ENCODE assay signal across 19 cellular contexts in the genomic region with DNA sequence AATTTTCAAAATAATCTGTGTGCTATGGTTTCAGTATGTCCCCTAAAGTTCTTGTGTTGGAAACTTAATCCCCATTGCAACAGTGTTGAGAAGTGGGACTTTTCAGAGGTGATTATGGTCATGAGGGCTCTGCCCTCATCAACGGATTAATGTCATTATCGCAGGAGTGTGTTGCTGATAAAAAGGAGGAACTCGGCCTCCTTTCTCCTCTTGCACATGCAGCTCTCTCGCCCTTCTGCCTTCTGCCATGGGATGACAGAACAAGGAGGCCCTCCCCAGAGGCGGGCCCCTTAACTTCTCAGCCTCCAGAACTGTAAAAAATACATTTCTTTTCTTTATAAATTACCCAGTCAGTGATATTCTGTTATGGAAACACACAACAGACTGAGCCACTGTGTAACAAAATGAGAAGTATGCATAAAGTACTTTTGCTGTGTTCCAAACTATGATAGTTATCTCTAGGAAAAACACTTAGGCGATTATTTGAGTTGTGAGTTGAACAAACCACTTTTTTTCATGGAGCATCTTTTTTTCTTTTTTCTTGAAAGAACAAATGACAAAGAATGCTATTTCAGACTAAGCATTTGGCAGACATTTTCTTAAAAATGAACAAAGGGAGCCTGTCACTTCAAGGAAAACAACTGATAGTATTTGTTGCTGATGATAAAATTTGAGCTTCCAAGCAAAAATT.
A peak's percentile ranks its signal among the peaks of the same experiment; 100 is the strongest.
DNase-seq lines count a peak whose midpoint lies in the region; ATAC-seq and TF ChIP-seq lines count a peak whose summit lies in the region.
"Had no signal": no experiment of that assay in that cellular context is flagged by ENCODE, and none has a peak within 500 bp of the region (broad histone marks: within the 10 kb centered on the region; RNA-seq: fewer than 3 reads in every experiment).

No MANE protein-coding gene starts in this region.

- H3K4me1 Mint-ChIP-seq in neural progenitor cell: peaks cover 35% of the 10 kb centered on the region

- TF ChIP-seq CTCF in PC-3 (conservative IDR thresholded peaks at IDR 0.05; ENCODE audit: low read depth, low read length) (no peak), neural progenitor cell (IDR thresholded peaks at IDR 0.05) (no peak)

- peaks cover 10% of the 10 kb centered on the region for H3K9me3 Mint-ChIP-seq in neural progenitor cell
- H3K9me3 Mint-ChIP-seq: naive thymus-derived CD4-positive, alpha-beta T cell; stimulated activated naive CD8-positive, alpha-beta T cell treated with anti-CD3 and anti-CD28 coated beads, Interleukin-15, amount 100 ng/mL, for 72 hours had no signal

- H3K27ac ChIP-seq in ACC112 (ENCODE audit: low read depth, low read length) (no peak overlapping the region), PC-3 (ENCODE audit: low read length) (peak overlapping the region; percentile 31), caudate nucleus (ENCODE audit: low read depth, low read length) (peak overlapping the region; percentile 96), neural progenitor cell (no peak overlapping the region)
- H3K27ac ChIP-seq: BLaER1, SJSA1 had no signal

- H3K9ac ChIP-seq in PC-3 (ENCODE audit: low read length) (no peak overlapping the region), neural progenitor cell (no peak overlapping the region)
- H3K9ac ChIP-seq: BLaER1, GM23248 had no signal

- peak overlapping the region; percentile 46; the same call in 1 of the 2 replicates for H3K4me2 ChIP-seq in PC-3 (ENCODE audit: low read length)
- H3K4me2 ChIP-seq in neural progenitor cell: no peak overlapping the region
- H3K4me2 ChIP-seq: BLaER1 had no signal

- H3K36me3 ChIP-seq in ACC112 (ENCODE audit: insufficient read depth, low read length) (no peaks in the 10 kb centered on the region), PC-3 (ENCODE audit: low read depth, low read length) (no peaks in the 10 kb centered on the region), neural progenitor cell (no peaks in the 10 kb centered on the region)
- H3K36me3 ChIP-seq: BLaER1, SJSA1 had no signal

- H3K27ac Mint-ChIP-seq in neural progenitor cell: peak overlapping the region; percentile 21

- H3K4me3 Mint-ChIP-seq in neural progenitor cell: no peak overlapping the region
- H3K4me3 Mint-ChIP-seq: naive thymus-derived CD4-positive, alpha-beta T cell; stimulated activated naive CD8-positive, alpha-beta T cell treated with anti-CD3 and anti-CD28 coated beads, Interleukin-15, amount 100 ng/mL, for 72 hours had no signal

- intact Hi-C loops in PC-3 (cut with micrococcal nuclease): loop anchor here (1.0 to 10.0 kb wide), 2 partner anchors 22 to 1357 kb away; no protein-coding TSS in a partner anchor

- H3K27me3 ChIP-seq in ACC112 (ENCODE audit: insufficient read depth, low read length): no peaks in the 10 kb centered on the region
- H3K27me3 ChIP-seq in PC-3 (ENCODE audit: low read length): no peaks in the 10 kb centered on the region
- no peaks in the 10 kb centered on the region for H3K27me3 ChIP-seq in neural progenitor cell
- H3K27me3 ChIP-seq: BLaER1, SJSA1 had no signal

- H3F3A ChIP-seq in PC-3 (ENCODE audit: low read length, unreplicated experiment): no peaks in the 10 kb centered on the region
- H3F3A ChIP-seq in neural progenitor cell (ENCODE audit: low read depth): peaks cover 35% of the 10 kb centered on the region

- H2AFZ ChIP-seq in ACC112 (ENCODE audit: low read length, unreplicated experiment): peak overlapping the region; percentile 36
- no peak overlapping the region for H2AFZ ChIP-seq in PC-3 (ENCODE audit: low read length)
- no peak overlapping the region for H2AFZ ChIP-seq in neural progenitor cell (replicated peaks)
- H2AFZ ChIP-seq: GM23248 had no signal

- peaks cover 4% of the 10 kb centered on the region for H3K27me3 Mint-ChIP-seq in neural progenitor cell (ENCODE audit: insufficient read depth, low read depth)
- H3K27me3 Mint-ChIP-seq: naive thymus-derived CD4-positive, alpha-beta T cell; stimulated activated naive CD8-positive, alpha-beta T cell treated with anti-CD3 and anti-CD28 coated beads, Interleukin-15, amount 100 ng/mL, for 72 hours had no signal

- H3K9me2 ChIP-seq in PC-3 (replicated peaks; ENCODE audit: low read length): no peaks in the 10 kb centered on the region

- POLR2A ChIA-PET in PC-3 (lab: Charles Lee; ENCODE audit: unreplicated experiment): interaction anchor here (0.5 to 0.7 kb wide), 3 partner anchors 8 to 159 kb away, joined by 3 to 5 read pairs (median 5); no protein-coding TSS in a partner anchor

- H3K9me3 ChIP-seq in PC-3 (ENCODE audit: low read length) (no peaks in the 10 kb centered on the region), neural progenitor cell (ENCODE audit: low read depth) (no peaks in the 10 kb centered on the region)
- H3K9me3 ChIP-seq: SJSA1 had no signal

- no peaks in the 10 kb centered on the region for H4K20me1 ChIP-seq in PC-3 (ENCODE audit: low read length)
- no peaks in the 10 kb centered on the region for H4K20me1 ChIP-seq in neural progenitor cell (ENCODE audit: low read depth)
- H4K20me1 ChIP-seq: BLaER1 had no signal

- peaks cover 16% of the 10 kb centered on the region for H3K4me1 ChIP-seq in ACC112 (ENCODE audit: control insufficient read depth, insufficient read depth, low read length, unreplicated experiment)
- peaks cover 35% of the 10 kb centered on the region for H3K4me1 ChIP-seq in PC-3 (ENCODE audit: insufficient read depth, low read length)
- H3K4me1 ChIP-seq in neural progenitor cell: peaks cover 32% of the 10 kb centered on the region

- CTCF ChIA-PET in PC-3 (lab: Charles Lee): no interaction called here

- peaks cover 4% of the 10 kb centered on the region for H3K36me3 Mint-ChIP-seq in neural progenitor cell

- no peaks in the 10 kb centered on the region for H3K79me2 ChIP-seq in ACC112 (ENCODE audit: control insufficient read depth, insufficient read depth, low read length, unreplicated experiment)
- no peaks in the 10 kb centered on the region for H3K79me2 ChIP-seq in PC-3 (ENCODE audit: low read length)
- H3K79me2 ChIP-seq in neural progenitor cell (ENCODE audit: low read depth): no peaks in the 10 kb centered on the region

- ATAC-seq in PC-3: no peak
- ATAC-seq: naive thymus-derived CD4-positive, alpha-beta T cell; Panc1 had no signal

- no TSS peak for BruUV-seq in PC-3 (replicated peaks; lab: Mats Ljungman, UMichigan)

- no peak overlapping the region for H3K4me3 ChIP-seq in ACC112 (ENCODE audit: low read depth, low read length)
- no peak overlapping the region for H3K4me3 ChIP-seq in PC-3 (ENCODE audit: low read length)
- H3K4me3 ChIP-seq in neural progenitor cell: no peak overlapping the region
- H3K4me3 ChIP-seq: BLaER1, GM23248, lung, SJSA1 had no signal

- no peak for DNase-seq in PC-3
- peak in 12 of 61 donors; percentile 7 to 35 (median 18) for DNase-seq in caudate nucleus (lab: John Stamatoyannopoulos, UW)
- DNase-seq in neural progenitor cell (ENCODE audit: low spot score): peak; percentile 28
- DNase-seq in NCI-H2029 treated with DMSO at 0.1 percent for 48 hours (lab: John Stamatoyannopoulos, UW): no peak
- DNase-seq in NCI-H1092 (lab: John Stamatoyannopoulos, UW): no peak
- no peak for DNase-seq in NCI-H1417 (lab: John Stamatoyannopoulos, UW)
- DNase-seq in RPMI8226: no peak
- DNase-seq: activated naive CD4-positive, alpha-beta T cell treated with Interleukin-2 at 50 U/mL for 16 hours; aorta; naive thymus-derived CD4-positive, alpha-beta T cell; NCI-H69; stimulated activated CD4-positive, alpha-beta T cell treated with anti-CD3 and anti-CD28 coated beads, Interleukin-2, amount 100 ng/mL, for 48 hours; stimulated activated naive CD8-positive, alpha-beta T cell treated with anti-CD3 and anti-CD28 coated beads, Interleukin-15, amount 100 ng/mL, for 72 hours had no signal

Comparison
In these comparisons a context has a peak if more than half of its experiments do, and no peak if none do; other contexts are left out.
1. H3K27ac ChIP-seq: peak in PC-3 (single experiment) and caudate nucleus (single experiment); none in ACC112 (single experiment) and neural progenitor cell (single experiment).